ENCODE assay signal across 7 cellular contexts in genomic region chr22:50305393-50305657, GRCh38. TPM values are rescaled to one million over a fixed set of nuclear protein-coding genes. Genes with fewer than 3 reads are reported as not detected.
A peak's percentile ranks its signal among the peaks of the same experiment; 100 is the strongest.
DNase-seq lines count a peak whose midpoint lies in the region; ATAC-seq and TF ChIP-seq lines count a peak whose summit lies in the region.
"Had no signal": no experiment of that assay in that cellular context is flagged by ENCODE, and none has a peak within 500 bp of the region (broad histone marks: within the 10 kb centered on the region; RNA-seq: fewer than 3 reads in every experiment).

No MANE protein-coding gene starts in this region.

- no peak for TF ChIP-seq CTCF in HFF-Myc (IDR thresholded peaks at IDR 0.05; ENCODE audit: low read depth, low read length, missing control alignments)
- TF ChIP-seq CTCF in sigmoid colon (IDR thresholded peaks at IDR 0.05): no peak

- H3K9me3 ChIP-seq in ectodermal cell (ENCODE audit: control insufficient read depth, low read length) (no peaks in the 10 kb centered on the region), sigmoid colon (no peaks in the 10 kb centered on the region)

- WGBS in ectodermal cell, 2 experiments: 79 to 83% methylated on average over 9 of the region's 9 CpGs
- WGBS in sigmoid colon, 2 donors: 37 to 74% methylated on average over 9 of the region's 9 CpGs

- no peak for ATAC-seq in GM21723 (IDR thresholded peaks at IDR 0.05; ENCODE audit: unreplicated experiment)
- no peak for ATAC-seq in GM18858 (IDR thresholded peaks at IDR 0.05; ENCODE audit: unreplicated experiment)

- no peak for TF ChIP-seq EP300 in sigmoid colon (IDR thresholded peaks at IDR 0.05)

- TF ChIP-seq POLR2A in sigmoid colon (IDR thresholded peaks at IDR 0.05): no peak

- no peak overlapping the region for H3K27ac ChIP-seq in ectodermal cell (ENCODE audit: insufficient read depth, low read depth, low read length, poor library complexity, severe bottlenecking)
- H3K27ac ChIP-seq in sigmoid colon: peak overlapping the region; percentile 89 to 96 (median 90)

- no peaks in the 10 kb centered on the region for H3K36me3 ChIP-seq in ectodermal cell (ENCODE audit: control insufficient read depth, insufficient read depth, low read length)
- no peaks in the 10 kb centered on the region for H3K36me3 ChIP-seq in sigmoid colon

- intact Hi-C loops in sigmoid colon (cut with DNase I): no loop called here

- H3K4me1 ChIP-seq in ectodermal cell (ENCODE audit: control insufficient read depth, insufficient read depth, low read length) (peaks cover 47% of the 10 kb centered on the region), sigmoid colon (peaks cover 3 to 87% (median 76%) of the 10 kb centered on the region in 4 donors)

- H3K4me3 ChIP-seq in HFF-Myc (replicated peaks; ENCODE audit: low read depth, low read length) (peak overlapping the region; percentile 88), ectodermal cell (ENCODE audit: insufficient read depth, low read depth, low read length) (peak overlapping the region; percentile 91), sigmoid colon (peak overlapping the region; percentile 66 to 83 (median 80))

- no peak for DNase-seq in HFF-Myc (ENCODE audit: extremely low read depth, low read depth)
- no peak for DNase-seq in sigmoid colon
- no peak for DNase-seq in activated CD4-positive, alpha-beta T cell treated with anti-CD3 and anti-CD28 coated beads, Interleukin-2, amount 50 U/mL, for 4 hours
- DNase-seq: islet precursor cell had no signal

- no peaks in the 10 kb centered on the region for H3K27me3 ChIP-seq in ectodermal cell (ENCODE audit: control insufficient read depth, insufficient read depth, low read length, poor library complexity, severe bottlenecking)
- no peaks in the 10 kb centered on the region for H3K27me3 ChIP-seq in sigmoid colon

RNA-seq across cellular contexts. Expression of gene PLXNB2, which starts 2.1 kb away (rescaled TPM):
- 127 TPM for polyA plus RNA-seq in ectodermal cell (2013, experiment 1 of 4)
- 139 TPM for polyA plus RNA-seq in ectodermal cell (2013, experiment 2 of 4)
- polyA plus RNA-seq in ectodermal cell (2013, experiment 3 of 4): 102 TPM
- polyA plus RNA-seq in ectodermal cell (2013, experiment 4 of 4): 101 TPM
- 100 to 1,000 TPM in 1 of 4 donors, 10 to 100 TPM in 3; 60.4 to 150 (median 68.7) TPM for total RNA-seq in sigmoid colon
- 100 to 1,000 TPM in 1 of 3 donors, 10 to 100 TPM in 2; 18.6 to 142 (median 35.8) TPM for polyA plus RNA-seq in sigmoid colon

RNA-seq across cellular contexts. Expression of gene DENND6B, which starts 21.5 kb away (rescaled TPM):
- 15.7 TPM for polyA plus RNA-seq in ectodermal cell (2013, experiment 1 of 4)
- polyA plus RNA-seq in ectodermal cell (2013, experiment 2 of 4): 16.1 TPM
- 13.9 TPM for polyA plus RNA-seq in ectodermal cell (2013, experiment 3 of 4)
- 14.5 TPM for polyA plus RNA-seq in ectodermal cell (2013, experiment 4 of 4)
- 1 to 10 TPM; 2.1 to 7.2 (median 2.8) TPM for total RNA-seq in sigmoid colon
- polyA plus RNA-seq in sigmoid colon: 1 to 10 TPM in 2 of 3 donors, under 1 TPM in 1; 0.69 to 4.4 (median 1.2) TPM

RNA-seq across cellular contexts. Expression of gene MAPK11, which starts 35.1 kb away (rescaled TPM):
- 2.2 TPM for polyA plus RNA-seq in ectodermal cell (2013, experiment 1 of 4)
- 2.1 TPM for polyA plus RNA-seq in ectodermal cell (2013, experiment 2 of 4)
- 2.6 TPM for polyA plus RNA-seq in ectodermal cell (2013, experiment 3 of 4)
- polyA plus RNA-seq in ectodermal cell (2013, experiment 4 of 4): 3.1 TPM
- total RNA-seq in sigmoid colon: 1 to 10 TPM in 3 of 4 donors, under 1 TPM in 1; 0.82 to 6.6 (median 4.5) TPM
- 1 to 10 TPM in 2 of 3 donors, under 1 TPM in 1; 0.23 to 7.3 (median 1.2) TPM for polyA plus RNA-seq in sigmoid colon

RNA-seq across cellular contexts. Expression of gene PPP6R2, which starts 37.8 kb away (rescaled TPM):
- 53.1 TPM for polyA plus RNA-seq in ectodermal cell (2013, experiment 1 of 4)
- 55.9 TPM for polyA plus RNA-seq in ectodermal cell (2013, experiment 2 of 4)
- polyA plus RNA-seq in ectodermal cell (2013, experiment 3 of 4): 44.8 TPM
- 48.2 TPM for polyA plus RNA-seq in ectodermal cell (2013, experiment 4 of 4)
- 10 to 100 TPM; 29.0 to 64.5 (median 43.9) TPM for total RNA-seq in sigmoid colon
- 10 to 100 TPM; 15.0 to 57.5 (median 22.4) TPM for polyA plus RNA-seq in sigmoid colon

RNA-seq across cellular contexts. Expression of gene MAPK12, which starts 43.8 kb away (rescaled TPM):
- polyA plus RNA-seq in ectodermal cell (2013, experiment 1 of 4): 27.0 TPM
- 28.0 TPM for polyA plus RNA-seq in ectodermal cell (2013, experiment 2 of 4)
- polyA plus RNA-seq in ectodermal cell (2013, experiment 3 of 4): 22.2 TPM
- polyA plus RNA-seq in ectodermal cell (2013, experiment 4 of 4): 21.6 TPM
- total RNA-seq in sigmoid colon: 1 to 10 TPM; 2.5 to 10.0 (median 6.7) TPM
- polyA plus RNA-seq in sigmoid colon: 1 to 10 TPM in 2 of 3 donors, under 1 TPM in 1; 0.60 to 6.0 (median 2.1) TPM
